In genomic region chr1:170967042-170967910, GRCh38 we compare ENCODE assay signal across 8 cellular contexts. TPM values are rescaled to one million over a fixed set of nuclear protein-coding genes. Genes with fewer than 3 reads are reported as not detected.
DNase-seq lines count a peak whose midpoint lies in the region; ATAC-seq, FAIRE-seq and TF ChIP-seq lines count a peak whose summit lies in the region.

No MANE protein-coding gene starts in this region.

- H3K4me3 ChIP-seq in Karpas-422 (ENCODE audit: low read length) (no peak overlapping the region), cardiac muscle cell (no peak overlapping the region), skeletal muscle cell (ENCODE audit: low read depth, low read length) (no peak overlapping the region)

- no peaks in the 10 kb centered on the region for H4K20me1 ChIP-seq in Karpas-422 (ENCODE audit: insufficient read depth, low read depth, low read length)

- H3K9me3 ChIP-seq in Karpas-422 (ENCODE audit: low read length) (no peaks in the 10 kb centered on the region), cardiac muscle cell (ENCODE audit: low read depth) (no peaks in the 10 kb centered on the region)

- FAIRE-seq in TTC549 (lab: Jason Lieb, UNC) = peak; percentile 98

- peak; percentile 78 for ATAC-seq in GM19468 (IDR thresholded peaks at IDR 0.05; ENCODE audit: extremely low read depth, unreplicated experiment)

- H3K79me2 ChIP-seq in Karpas-422 (ENCODE audit: low read length) = no peaks in the 10 kb centered on the region

- H2AFZ ChIP-seq in Karpas-422 (ENCODE audit: low read length) = no peak overlapping the region

- no peak overlapping the region for H3K4me2 ChIP-seq in Karpas-422 (ENCODE audit: low read depth, low read length, poor library complexity, severe bottlenecking)

- H3K4me1 ChIP-seq in Karpas-422 (ENCODE audit: low read length) = peaks cover 4% of the 10 kb centered on the region; the same call in 1 of the 2 replicates
- peaks cover 28% of the 10 kb centered on the region for H3K4me1 ChIP-seq in cardiac muscle cell (ENCODE audit: low read depth)

- H3K9me2 ChIP-seq in Karpas-422 (replicated peaks; ENCODE audit: insufficient read depth, low read length) = no peaks in the 10 kb centered on the region

- DNase-seq in DMS79 treated with DMSO at 0.1 percent for 48 hours (lab: John Stamatoyannopoulos, UW) (peak; percentile 20), Karpas-422 (peak; percentile 75), cardiac muscle cell (ENCODE audit: low read depth in 1 of 2, low spot score in 1 of 2) (peak; percentile 63 to 69), skeletal muscle cell (ENCODE audit: low read depth) (peak; percentile 16), cerebellar nuclear complex (lab: John Stamatoyannopoulos, UW) (no peak), GM19238 (ENCODE audit: insufficient read length, low spot score) (no peak)

- H3K27me3 ChIP-seq in Karpas-422 (ENCODE audit: low read length) = peaks cover 4% of the 10 kb centered on the region; the same call in 1 of the 2 replicates
- peaks cover 6% of the 10 kb centered on the region for H3K27me3 ChIP-seq in cardiac muscle cell

- no peaks in the 10 kb centered on the region for H3K36me3 ChIP-seq in Karpas-422 (ENCODE audit: insufficient read depth, low read length)
- no peaks in the 10 kb centered on the region for H3K36me3 ChIP-seq in cardiac muscle cell

- H3K9ac ChIP-seq in Karpas-422 (ENCODE audit: low read length) = no peak overlapping the region

- H3K27ac ChIP-seq in Karpas-422 (ENCODE audit: low read length) (no peak overlapping the region), cardiac muscle cell (no peak overlapping the region)

- peak; percentile 72 for TF ChIP-seq CTCF in cardiac muscle cell (IDR thresholded peaks at IDR 0.05; ENCODE audit: low read depth, low read length)

RNA-seq across cellular contexts. Expression of gene MROH9, which starts 31.9 kb away (rescaled TPM):
- total RNA-seq in Karpas-422 (2014; rRNA removed; shearing (Covaris generic); ENCODE audit: low replicate concordance) = not detected in 2 replicates
- not detected in 2 replicates for total RNA-seq in cardiac muscle cell
- polyA plus RNA-seq in cardiac muscle cell = not detected in 2 replicates

Comparison
In these comparisons a context has a peak if more than half of its experiments do, and no peak if none do; other contexts are left out.
1. DNase-seq: peak in DMS79 treated with DMSO at 0.1 percent for 48 hours (single experiment), Karpas-422 (single experiment), cardiac muscle cell (2 of 2) and skeletal muscle cell (single experiment); none in cerebellar nuclear complex (0 of 2) and GM19238 (single experiment).